Comparison of ENCODE assay signal across 16 cellular contexts in genomic region chr2:134323777-134324176, GRCh38.
"Had no signal": no experiment of that assay in that cellular context is flagged by ENCODE, and none has a peak within 500 bp of the region (broad histone marks: within the 10 kb centered on the region; RNA-seq: fewer than 3 reads in every experiment).

No MANE protein-coding gene starts in this region.

- H3K27ac ChIP-seq: esophagus muscularis mucosa, prostate gland, testis, upper lobe of right lung had no signal

- H3K9me3 ChIP-seq: esophagus muscularis mucosa, prostate gland, testis, upper lobe of right lung had no signal

- H3K4me1 ChIP-seq: prostate gland, testis had no signal

- H3K27ac Mint-ChIP-seq: activated naive CD4-positive, alpha-beta T cell treated with anti-CD3 and anti-CD28 coated beads for 36 hours; activated T-helper 2 cell treated with anti-CD3 and anti-CD28 coated beads, Interferon-gamma antibody, Interleukin-2, Interleukin-4, amounts not matched to agents 10 μg/mL and 5 μg/mL and 100 μg/mL, durations not matched to agents 14 hours and 24 hours and 36 hours had no signal

- H3K9me3 Mint-ChIP-seq: activated CD4-positive, alpha-beta T cell treated with anti-CD3 and anti-CD28 coated beads, Interleukin-2, amount 10 ng/mL, durations not matched to agents 7 days and 5 days; activated naive CD4-positive, alpha-beta T cell treated with anti-CD3 and anti-CD28 coated beads for 36 hours; activated T-helper 2 cell treated with anti-CD3 and anti-CD28 coated beads, Interferon-gamma antibody, Interleukin-2, Interleukin-4, amounts not matched to agents 10 μg/mL and 5 μg/mL and 100 μg/mL, durations not matched to agents 14 hours and 24 hours and 36 hours had no signal

- H3K36me3 ChIP-seq: prostate gland had no signal

- H3K4me3 Mint-ChIP-seq: activated CD4-positive, alpha-beta T cell treated with anti-CD3 and anti-CD28 coated beads, Interleukin-2, amount 10 ng/mL, durations not matched to agents 7 days and 5 days; activated naive CD4-positive, alpha-beta T cell treated with anti-CD3 and anti-CD28 coated beads for 36 hours; neural crest cell had no signal

- ATAC-seq: stimulated activated naive CD8-positive, alpha-beta T cell treated with anti-CD3 and anti-CD28 coated beads, Interleukin-15, Interleukin-2, amounts not matched to agents 100 U/mL and 50 U/mL, for 24 hours; upper lobe of right lung had no signal

- DNase-seq: activated CD4-positive, alpha-beta T cell treated with anti-CD3 and anti-CD28 coated beads, Interleukin-2, amount 10 ng/mL, durations not matched to agents 7 days and 5 days; activated naive CD4-positive, alpha-beta T cell treated with anti-CD3 and anti-CD28 coated beads for 36 hours; amniotic stem cell; hypothalamus; mesendoderm; right cardiac atrium; stimulated activated CD4-positive, alpha-beta T cell treated with anti-CD3 and anti-CD28 coated beads, Interleukin-15, amount 100 ng/mL, for 24 hours; stimulated activated CD4-positive, alpha-beta T cell treated with anti-CD3 and anti-CD28 coated beads, Interleukin-4, amount 100 ng/mL, for 24 hours; stimulated activated naive CD8-positive, alpha-beta T cell treated with anti-CD3 and anti-CD28 coated beads, Interleukin-15, Interleukin-2, amounts not matched to agents 100 U/mL and 50 U/mL, for 24 hours; testis; upper lobe of right lung had no signal

- H3K27me3 ChIP-seq: esophagus muscularis mucosa, testis, upper lobe of right lung had no signal

- H3K4me3 ChIP-seq: esophagus muscularis mucosa, prostate gland, skin epidermis, testis, upper lobe of right lung had no signal

- H3K27me3 Mint-ChIP-seq: activated CD4-positive, alpha-beta T cell treated with anti-CD3 and anti-CD28 coated beads, Interleukin-2, amount 10 ng/mL, durations not matched to agents 7 days and 5 days had no signal
